In the genomic region with DNA sequence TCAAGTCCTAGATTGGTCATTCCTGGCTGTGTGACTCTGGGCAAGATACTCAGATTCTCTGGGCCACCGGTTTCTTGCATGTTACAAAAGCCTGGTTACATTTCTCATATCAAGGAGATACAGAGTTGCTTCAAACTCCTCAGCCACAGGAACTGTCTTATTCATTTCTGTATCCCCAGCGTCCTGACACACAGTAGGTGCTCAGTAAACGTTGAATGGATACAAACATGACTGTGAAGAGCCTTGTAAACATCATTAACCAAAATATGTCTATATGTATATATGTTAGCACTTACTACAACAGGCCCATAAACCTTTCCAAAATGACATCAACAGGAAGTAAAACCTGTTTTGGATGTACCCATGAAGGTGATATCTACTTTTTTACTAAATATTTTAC, we compare ENCODE assay signal across 8 cellular contexts. TPM values are rescaled to one million over a fixed set of nuclear protein-coding genes. Genes with fewer than 3 reads are reported as not detected.
DNase-seq lines count a peak whose midpoint lies in the region; ATAC-seq and TF ChIP-seq lines count a peak whose summit lies in the region.

No MANE protein-coding gene starts in this region.

- peaks cover 81% of the 10 kb centered on the region for H3K4me1 ChIP-seq in PC-9 (replicated peaks; ENCODE audit: insufficient read depth)
- peaks cover 14% of the 10 kb centered on the region for H3K4me1 ChIP-seq in parathyroid adenoma
- peaks cover 40% of the 10 kb centered on the region for H3K4me1 ChIP-seq in mucosa of descending colon (ENCODE audit: low read depth)

- peaks cover 38% of the 10 kb centered on the region for H3K36me3 Mint-ChIP-seq in Calu3 (ENCODE audit: insufficient read depth, unreplicated experiment)
- peaks cover 33% of the 10 kb centered on the region for H3K36me3 Mint-ChIP-seq in effector memory CD8-positive, alpha-beta T cell (ENCODE audit: insufficient read depth)

- H3K4me1 Mint-ChIP-seq in Calu3 (ENCODE audit: low read depth, unreplicated experiment) = peaks cover 63% of the 10 kb centered on the region
- H3K4me1 Mint-ChIP-seq in effector memory CD8-positive, alpha-beta T cell (ENCODE audit: low read depth in 2 of 2) = peaks cover 39 to 45% of the 10 kb centered on the region in 2 donors

- H3K4me2 ChIP-seq in PC-9 = peak overlapping the region; percentile 93
- peak overlapping the region; percentile 86 for H3K4me2 ChIP-seq in parathyroid adenoma (ENCODE audit: low read length)

- intact Hi-C loops in Calu3 (cut with micrococcal nuclease; ENCODE audit: unreplicated experiment) (loop anchor here (5.0 to 10.0 kb wide), 2 partner anchors 123 to 200 kb away; a partner anchor contains a TSS), PC-9 (cut with micrococcal nuclease; ENCODE audit: unreplicated experiment) (loop anchor here (5.0 kb wide), 2 partner anchors 83 to 408 kb away; no protein-coding TSS in a partner anchor), mucosa of descending colon (cut with DNase I, micrococcal nuclease) (loop anchor here in 1 of 2 donors (10.0 kb wide), 1 partner anchor 130 kb away; a partner anchor contains a TSS)

- no peak for TF ChIP-seq CTCF in Calu3 (IDR thresholded peaks at IDR 0.05; ENCODE audit: unreplicated experiment)
- no peak for TF ChIP-seq CTCF in PC-9 (conservative IDR thresholded peaks at IDR 0.05)
- TF ChIP-seq CTCF in parathyroid adenoma (IDR thresholded peaks at IDR 0.05) = no peak
- TF ChIP-seq CTCF in GM20000 (IDR thresholded peaks at IDR 0.05; ENCODE audit: extremely low read depth, missing control alignments) = no peak
- no peak for TF ChIP-seq CTCF in mucosa of descending colon (IDR thresholded peaks at IDR 0.05)

- H3K27me3 ChIP-seq in PC-9 (ENCODE audit: insufficient read depth, low read depth) (no peaks in the 10 kb centered on the region), parathyroid adenoma (ENCODE audit: control insufficient read depth, insufficient read depth, low read length) (no peaks in the 10 kb centered on the region)

- no peak for ATAC-seq in effector memory CD8-positive, alpha-beta T cell (replicated peaks)
- ATAC-seq in mucosa of descending colon = no peak
- no peak for ATAC-seq in GM18870 (IDR thresholded peaks at IDR 0.05; ENCODE audit: unreplicated experiment)

- CTCF ChIA-PET in Calu3 (lab: Charles Lee) = interaction anchor here (0.5 kb wide), 1 partner anchor 14 kb away, joined by 3 read pairs; no protein-coding TSS in a partner anchor
- CTCF ChIA-PET in PC-9 (lab: Charles Lee) = interaction anchor here (0.6 to 0.7 kb wide), 2 partner anchors 66 to 561 kb away, joined by 4 read pairs; no protein-coding TSS in a partner anchor

- H3K27me3 Mint-ChIP-seq in Calu3 (ENCODE audit: unreplicated experiment) = no peaks in the 10 kb centered on the region
- H3K27me3 Mint-ChIP-seq in effector memory CD8-positive, alpha-beta T cell = no peaks in the 10 kb centered on the region

- H3K4me3 ChIP-seq in PC-9 = peak overlapping the region; percentile 98
- peak overlapping the region; percentile 87 for H3K4me3 ChIP-seq in parathyroid adenoma (ENCODE audit: low read depth, low read length)
- no peak overlapping the region for H3K4me3 ChIP-seq in mucosa of descending colon

- H3K27ac Mint-ChIP-seq in Calu3 (ENCODE audit: unreplicated experiment) = no peak overlapping the region
- peak overlapping the region; percentile 91 to 92 for H3K27ac Mint-ChIP-seq in effector memory CD8-positive, alpha-beta T cell

- peaks cover 70% of the 10 kb centered on the region for H3F3A ChIP-seq in PC-9 (ENCODE audit: insufficient read depth, low read depth)

- H3K9me3 ChIP-seq in PC-9 (ENCODE audit: insufficient read depth, low read depth) (peaks cover under 1% of the 10 kb centered on the region; the same call in 1 of the 2 replicates), parathyroid adenoma (ENCODE audit: control insufficient read depth, low read length) (no peaks in the 10 kb centered on the region), mucosa of descending colon (no peaks in the 10 kb centered on the region)

- peaks cover 37% of the 10 kb centered on the region for H4K20me1 ChIP-seq in PC-9 (ENCODE audit: insufficient read depth)

- no peak overlapping the region for H3K9ac ChIP-seq in parathyroid adenoma

- no peak overlapping the region for H2AFZ ChIP-seq in PC-9
- H2AFZ ChIP-seq in parathyroid adenoma = no peak overlapping the region

- POLR2A ChIA-PET in PC-9 (lab: Charles Lee; ENCODE audit: unreplicated experiment) = no interaction called here

- DNase-seq in Calu3 (no peak), PC-9 (peak in 1 of 2 experiments; percentile 50), GM20000 (ENCODE audit: low spot score) (no peak), mucosa of descending colon (no peak), germinal center (ENCODE audit: low spot score) (no peak)
- DNase-seq in effector memory CD8-positive, alpha-beta T cell = no peak

- H3K36me3 ChIP-seq in PC-9 (ENCODE audit: low read depth) = peaks cover 3% of the 10 kb centered on the region; the same call in 1 of the 2 replicates
- H3K36me3 ChIP-seq in parathyroid adenoma (ENCODE audit: control insufficient read depth, insufficient read depth, low read length) = no peaks in the 10 kb centered on the region
- no peaks in the 10 kb centered on the region for H3K36me3 ChIP-seq in mucosa of descending colon (ENCODE audit: low read depth)

- H3K79me2 ChIP-seq in PC-9 (ENCODE audit: low read depth) = peaks cover 51% of the 10 kb centered on the region
- H3K79me2 ChIP-seq in parathyroid adenoma = peaks cover 40% of the 10 kb centered on the region

- peak overlapping the region; percentile 83 for H3K27ac ChIP-seq in PC-9
- no peak overlapping the region for H3K27ac ChIP-seq in parathyroid adenoma

- peak overlapping the region; percentile 79 for H3K4me3 Mint-ChIP-seq in Calu3 (ENCODE audit: low read depth, unreplicated experiment)
- peak overlapping the region; percentile 82 to 83 for H3K4me3 Mint-ChIP-seq in effector memory CD8-positive, alpha-beta T cell

- no peaks in the 10 kb centered on the region for H3K9me3 Mint-ChIP-seq in Calu3 (ENCODE audit: low read depth, unreplicated experiment)
- no peaks in the 10 kb centered on the region for H3K9me3 Mint-ChIP-seq in effector memory CD8-positive, alpha-beta T cell

- TSS peak; percentile 68 for BruUV-seq in Calu3 (replicated peaks; lab: Mats Ljungman, UMichigan)
- no TSS peak for BruUV-seq in PC-9 (replicated peaks; lab: Mats Ljungman, UMichigan)

- no peaks in the 10 kb centered on the region for H3K9me2 ChIP-seq in PC-9 (ENCODE audit: insufficient read depth)

RNA-seq across cellular contexts. Expression of a gene that starts 1.6 kb away (rescaled TPM):
- 104 and 116 TPM in 2 replicates for total RNA-seq in Calu3 (2022)
- 123 and 126 TPM in 2 replicates for total RNA-seq in PC-9 (2021)
- total RNA-seq in mucosa of descending colon = 100 to 1,000 TPM; 144 to 234 (median 199) TPM

RNA-seq across cellular contexts. Expression of a gene that starts 26.2 kb away (rescaled TPM):
- 72.5 and 72.6 TPM in 2 replicates for total RNA-seq in Calu3 (2022)
- 133 and 149 TPM in 2 replicates for total RNA-seq in PC-9 (2021)
- total RNA-seq in mucosa of descending colon = 100 to 1,000 TPM; 186 to 257 (median 198) TPM

RNA-seq across cellular contexts. Expression of a gene that starts 26.3 kb away (rescaled TPM):
- total RNA-seq in Calu3 (2022) (84.5 and 88.5 TPM in 2 replicates), PC-9 (2021) (31.5 and 35.8 TPM in 2 replicates), mucosa of descending colon (10 to 100 TPM; 17.0 to 22.9 (median 18.4) TPM)

RNA-seq across cellular contexts. Expression of a gene that starts 33.5 kb away (rescaled TPM):
- total RNA-seq in Calu3 (2022) = 68.9 and 73.6 TPM in 2 replicates
- 41.2 and 59.7 TPM in 2 replicates for total RNA-seq in PC-9 (2021)
- 10 to 100 TPM; 33.1 to 36.1 (median 33.4) TPM for total RNA-seq in mucosa of descending colon

RNA-seq across cellular contexts. Expression of a gene that starts 49.4 kb away (rescaled TPM):
- 3.8 and 4.2 TPM in 2 replicates for total RNA-seq in Calu3 (2022)
- total RNA-seq in PC-9 (2021) = 0.85 and 1.2 TPM in 2 replicates
- total RNA-seq in mucosa of descending colon = 10 to 100 TPM in 1 of 3 donors, 1 to 10 TPM in 2; 2.1 to 12.2 (median 2.3) TPM
